ENCODE assay signal across 15 cellular contexts in genomic region chr9:4904322-4905134, GRCh38.
A peak's percentile ranks its signal among the peaks of the same experiment; 100 is the strongest.
DNase-seq lines count a peak whose midpoint lies in the region; ATAC-seq and TF ChIP-seq lines count a peak whose summit lies in the region.
"Had no signal": no experiment of that assay in that cellular context is flagged by ENCODE, and none has a peak within 500 bp of the region (broad histone marks: within the 10 kb centered on the region; RNA-seq: fewer than 3 reads in every experiment).

No MANE protein-coding gene starts in this region.

- no peak overlapping the region for H3K27ac ChIP-seq in psoas muscle
- H3K27ac ChIP-seq in GM23338 (ENCODE audit: low read depth) = no peak overlapping the region
- H3K27ac ChIP-seq: SJSA1, upper lobe of left lung had no signal

- H3K4me1 Mint-ChIP-seq in GM23338 = peaks cover 16% of the 10 kb centered on the region
- H3K4me1 Mint-ChIP-seq: activated T-helper 17 cell treated with anti-CD3 and anti-CD28 coated beads, Interleukin-2, amount 50 U/mL, for 72 hours had no signal

- H3K4me3 ChIP-seq in psoas muscle (no peak overlapping the region), GM23338 (no peak overlapping the region)
- H3K4me3 ChIP-seq: SJSA1, upper lobe of left lung had no signal

- no peaks in the 10 kb centered on the region for H3K27me3 ChIP-seq in psoas muscle (ENCODE audit: insufficient read depth in 3 of 3, low read length in 2 of 3)
- H3K27me3 ChIP-seq in GM23338 (ENCODE audit: insufficient read depth) = no peaks in the 10 kb centered on the region
- H3K27me3 ChIP-seq: SJSA1, upper lobe of left lung had no signal

- no peaks in the 10 kb centered on the region for H3K9me2 ChIP-seq in GM23338 (ENCODE audit: insufficient read depth)

- no peak for TF ChIP-seq CTCF in psoas muscle (IDR thresholded peaks at IDR 0.05)
- TF ChIP-seq CTCF in GM23338 (conservative IDR thresholded peaks at IDR 0.05; ENCODE audit: low read depth in 2 of 2) = no peak

- peaks cover 2% of the 10 kb centered on the region for H3K27me3 Mint-ChIP-seq in GM23338 (ENCODE audit: insufficient read depth, low read depth, poor library complexity)
- H3K27me3 Mint-ChIP-seq: activated T-helper 17 cell treated with anti-CD3 and anti-CD28 coated beads, Interleukin-2, amount 50 U/mL, for 72 hours had no signal

- ATAC-seq in psoas muscle = peak in 3 of 4 donors; percentile 7 to 37 (median 29)
- ATAC-seq in GM19467 (IDR thresholded peaks at IDR 0.05; ENCODE audit: unreplicated experiment) = no peak
- ATAC-seq in GM23338 = no peak
- no peak for ATAC-seq in HG03280 (IDR thresholded peaks at IDR 0.05; ENCODE audit: unreplicated experiment)
- ATAC-seq: activated T-helper 17 cell treated with anti-CD3 and anti-CD28 coated beads, Interleukin-2, amount 50 U/mL, for 72 hours had no signal

- peaks cover 8% of the 10 kb centered on the region for H3K4me1 ChIP-seq in psoas muscle
- H3K4me1 ChIP-seq in GM23338 (ENCODE audit: insufficient read depth) = peaks cover 7% of the 10 kb centered on the region; the same call in 1 of the 2 replicates

- H3K36me3 Mint-ChIP-seq in GM23338 (ENCODE audit: low read depth) = peaks cover 4% of the 10 kb centered on the region; the same call in 1 of the 3 replicates

- H3K36me3 ChIP-seq in psoas muscle (ENCODE audit: insufficient read depth in 1 of 2, low read depth in 1 of 2) = no peaks in the 10 kb centered on the region
- H3K36me3 ChIP-seq in GM23338 (ENCODE audit: insufficient read depth) = no peaks in the 10 kb centered on the region
- H3K36me3 ChIP-seq: SJSA1, upper lobe of left lung had no signal

- no peaks in the 10 kb centered on the region for H3F3A ChIP-seq in GM23338 (replicated peaks; ENCODE audit: low read depth)

- no peak overlapping the region for H3K4me2 ChIP-seq in GM23338

- WGBS in psoas muscle, 3 donors = 69 to 76% (median 73%) methylated on average over 3 of the region's 3 CpGs

- no peaks in the 10 kb centered on the region for H3K79me2 ChIP-seq in GM23338 (replicated peaks; ENCODE audit: insufficient read depth)

- intact Hi-C loops in psoas muscle (cut with DNase I) = loop anchor here in 1 of 2 donors (5.0 kb wide), 1 partner anchor 137 kb away; no protein-coding TSS in a partner anchor

- H3K4me3 Mint-ChIP-seq in GM23338 = no peak overlapping the region
- H3K4me3 Mint-ChIP-seq: activated T-helper 17 cell treated with anti-CD3 and anti-CD28 coated beads, Interleukin-2, amount 50 U/mL, for 72 hours had no signal

- no peaks in the 10 kb centered on the region for H3K9me3 ChIP-seq in psoas muscle
- H3K9me3 ChIP-seq: SJSA1, upper lobe of left lung had no signal

- no peaks in the 10 kb centered on the region for H4K20me1 ChIP-seq in GM23338 (replicated peaks; ENCODE audit: insufficient read depth)

- no peak overlapping the region for H3K27ac Mint-ChIP-seq in GM23338
- H3K27ac Mint-ChIP-seq: activated T-helper 17 cell treated with anti-CD3 and anti-CD28 coated beads, Interleukin-2, amount 50 U/mL, for 72 hours had no signal

- DNase-seq in ELR (ENCODE audit: low read depth) (peak; percentile 14), NCI-H146 (lab: John Stamatoyannopoulos, UW) (peak; percentile 51), brain pericyte (ENCODE audit: low read depth, low spot score) (peak; percentile 41), psoas muscle (no peak), GM23338 (ENCODE audit: low spot score) (no peak), DMS 273 (lab: John Stamatoyannopoulos, UW; ENCODE audit: unreplicated experiment) (no peak)
- DNase-seq: activated CD4-positive, CD25-positive, alpha-beta regulatory T cell treated with anti-CD3 and anti-CD28 coated beads, Interleukin-2, amount 50 U/mL, for 72 hours; DMS79; head of caudate nucleus; NCI-H2107; upper lobe of left lung had no signal

- H3K9me3 Mint-ChIP-seq in GM23338 = peaks cover 11% of the 10 kb centered on the region; the same call in 2 of the 3 replicates

- H2AFZ ChIP-seq in GM23338 = no peak overlapping the region

TF ChIP-seq in GM23338, 12 proteins besides CTCF, POLR2A, EP300 and RAD21 (continues in another document):
- TF ChIP-seq ZNF331 (CRISPR knock-in tag; IDR thresholded peaks at IDR 0.05; ENCODE audit: low read depth) = no peak
- no peak for TF ChIP-seq NANOG (IDR thresholded peaks at IDR 0.05; ENCODE audit: borderline replicate concordance)
- TF ChIP-seq, protein P1, sequence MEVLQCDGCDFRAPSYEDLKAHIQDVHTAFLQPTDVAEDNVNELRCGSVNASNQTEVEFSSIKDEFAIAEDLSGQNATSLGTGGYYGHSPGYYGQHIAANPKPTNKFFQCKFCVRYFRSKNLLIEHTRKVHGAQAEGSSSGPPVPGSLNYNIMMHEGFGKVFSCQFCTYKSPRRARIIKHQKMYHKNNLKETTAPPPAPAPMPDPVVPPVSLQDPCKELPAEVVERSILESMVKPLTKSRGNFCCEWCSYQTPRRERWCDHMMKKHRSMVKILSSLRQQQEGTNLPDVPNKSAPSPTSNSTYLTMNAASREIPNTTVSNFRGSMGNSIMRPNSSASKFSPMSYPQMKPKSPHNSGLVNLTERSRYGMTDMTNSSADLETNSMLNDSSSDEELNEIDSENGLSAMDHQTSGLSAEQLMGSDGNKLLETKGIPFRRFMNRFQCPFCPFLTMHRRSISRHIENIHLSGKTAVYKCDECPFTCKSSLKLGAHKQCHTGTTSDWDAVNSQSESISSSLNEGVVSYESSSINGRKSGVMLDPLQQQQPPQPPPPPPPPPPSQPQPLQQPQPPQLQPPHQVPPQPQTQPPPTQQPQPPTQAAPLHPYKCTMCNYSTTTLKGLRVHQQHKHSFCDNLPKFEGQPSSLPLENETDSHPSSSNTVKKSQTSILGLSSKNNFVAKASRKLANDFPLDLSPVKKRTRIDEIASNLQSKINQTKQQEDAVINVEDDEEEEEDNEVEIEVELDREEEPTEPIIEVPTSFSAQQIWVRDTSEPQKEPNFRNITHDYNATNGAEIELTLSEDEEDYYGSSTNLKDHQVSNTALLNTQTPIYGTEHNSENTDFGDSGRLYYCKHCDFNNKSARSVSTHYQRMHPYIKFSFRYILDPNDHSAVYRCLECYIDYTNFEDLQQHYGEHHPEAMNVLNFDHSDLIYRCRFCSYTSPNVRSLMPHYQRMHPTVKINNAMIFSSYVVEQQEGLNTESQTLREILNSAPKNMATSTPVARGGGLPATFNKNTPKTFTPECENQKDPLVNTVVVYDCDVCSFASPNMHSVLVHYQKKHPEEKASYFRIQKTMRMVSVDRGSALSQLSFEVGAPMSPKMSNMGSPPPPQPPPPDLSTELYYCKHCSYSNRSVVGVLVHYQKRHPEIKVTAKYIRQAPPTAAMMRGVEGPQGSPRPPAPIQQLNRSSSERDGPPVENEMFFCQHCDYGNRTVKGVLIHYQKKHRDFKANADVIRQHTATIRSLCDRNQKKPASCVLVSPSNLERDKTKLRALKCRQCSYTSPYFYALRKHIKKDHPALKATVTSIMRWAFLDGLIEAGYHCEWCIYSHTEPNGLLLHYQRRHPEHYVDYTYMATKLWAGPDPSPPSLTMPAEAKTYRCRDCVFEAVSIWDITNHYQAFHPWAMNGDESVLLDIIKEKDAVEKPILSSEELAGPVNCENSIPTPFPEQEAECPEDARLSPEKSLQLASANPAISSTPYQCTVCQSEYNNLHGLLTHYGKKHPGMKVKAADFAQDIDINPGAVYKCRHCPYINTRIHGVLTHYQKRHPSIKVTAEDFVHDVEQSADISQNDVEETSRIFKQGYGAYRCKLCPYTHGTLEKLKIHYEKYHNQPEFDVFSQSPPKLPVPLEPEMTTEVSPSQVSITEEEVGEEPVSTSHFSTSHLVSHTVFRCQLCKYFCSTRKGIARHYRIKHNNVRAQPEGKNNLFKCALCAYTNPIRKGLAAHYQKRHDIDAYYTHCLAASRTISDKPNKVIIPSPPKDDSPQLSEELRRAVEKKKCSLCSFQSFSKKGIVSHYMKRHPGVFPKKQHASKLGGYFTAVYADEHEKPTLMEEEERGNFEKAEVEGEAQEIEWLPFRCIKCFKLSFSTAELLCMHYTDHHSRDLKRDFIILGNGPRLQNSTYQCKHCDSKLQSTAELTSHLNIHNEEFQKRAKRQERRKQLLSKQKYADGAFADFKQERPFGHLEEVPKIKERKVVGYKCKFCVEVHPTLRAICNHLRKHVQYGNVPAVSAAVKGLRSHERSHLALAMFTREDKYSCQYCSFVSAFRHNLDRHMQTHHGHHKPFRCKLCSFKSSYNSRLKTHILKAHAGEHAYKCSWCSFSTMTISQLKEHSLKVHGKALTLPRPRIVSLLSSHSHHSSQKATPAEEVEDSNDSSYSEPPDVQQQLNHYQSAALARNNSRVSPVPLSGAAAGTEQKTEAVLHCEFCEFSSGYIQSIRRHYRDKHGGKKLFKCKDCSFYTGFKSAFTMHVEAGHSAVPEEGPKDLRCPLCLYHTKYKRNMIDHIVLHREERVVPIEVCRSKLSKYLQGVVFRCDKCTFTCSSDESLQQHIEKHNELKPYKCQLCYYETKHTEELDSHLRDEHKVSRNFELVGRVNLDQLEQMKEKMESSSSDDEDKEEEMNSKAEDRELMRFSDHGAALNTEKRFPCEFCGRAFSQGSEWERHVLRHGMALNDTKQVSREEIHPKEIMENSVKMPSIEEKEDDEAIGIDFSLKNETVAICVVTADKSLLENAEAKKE (CRISPR knock-in tag; IDR thresholded peaks at IDR 0.05) = no peak
- TF ChIP-seq, protein P2, sequence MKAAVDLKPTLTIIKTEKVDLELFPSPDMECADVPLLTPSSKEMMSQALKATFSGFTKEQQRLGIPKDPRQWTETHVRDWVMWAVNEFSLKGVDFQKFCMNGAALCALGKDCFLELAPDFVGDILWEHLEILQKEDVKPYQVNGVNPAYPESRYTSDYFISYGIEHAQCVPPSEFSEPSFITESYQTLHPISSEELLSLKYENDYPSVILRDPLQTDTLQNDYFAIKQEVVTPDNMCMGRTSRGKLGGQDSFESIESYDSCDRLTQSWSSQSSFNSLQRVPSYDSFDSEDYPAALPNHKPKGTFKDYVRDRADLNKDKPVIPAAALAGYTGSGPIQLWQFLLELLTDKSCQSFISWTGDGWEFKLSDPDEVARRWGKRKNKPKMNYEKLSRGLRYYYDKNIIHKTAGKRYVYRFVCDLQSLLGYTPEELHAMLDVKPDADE (IDR thresholded peaks at IDR 0.05) = no peak
- TF ChIP-seq EZH2 (IDR thresholded peaks at IDR 0.05; ENCODE audit: low read depth, unreplicated experiment) = no peak
- no peak for TF ChIP-seq EZH2phosphoT487 (IDR thresholded peaks at IDR 0.05; ENCODE audit: unreplicated experiment)
- TF ChIP-seq CREB1 (CRISPR knock-in tag; IDR thresholded peaks at IDR 0.05; ENCODE audit: low read depth) = no peak

Comparison
In these comparisons a context has a peak if more than half of its experiments do, and no peak if none do; other contexts are left out.
1. DNase-seq: peak in ELR (single experiment), NCI-H146 (single experiment) and brain pericyte (single experiment); none in psoas muscle (0 of 2), GM23338 (single experiment) and DMS 273 (single experiment).
2. ATAC-seq: peak in psoas muscle (3 of 4); none in GM19467 (single experiment), GM23338 (single experiment) and HG03280 (single experiment).